Comparison of ENCODE assay signal across 8 cellular contexts in the genomic region with DNA sequence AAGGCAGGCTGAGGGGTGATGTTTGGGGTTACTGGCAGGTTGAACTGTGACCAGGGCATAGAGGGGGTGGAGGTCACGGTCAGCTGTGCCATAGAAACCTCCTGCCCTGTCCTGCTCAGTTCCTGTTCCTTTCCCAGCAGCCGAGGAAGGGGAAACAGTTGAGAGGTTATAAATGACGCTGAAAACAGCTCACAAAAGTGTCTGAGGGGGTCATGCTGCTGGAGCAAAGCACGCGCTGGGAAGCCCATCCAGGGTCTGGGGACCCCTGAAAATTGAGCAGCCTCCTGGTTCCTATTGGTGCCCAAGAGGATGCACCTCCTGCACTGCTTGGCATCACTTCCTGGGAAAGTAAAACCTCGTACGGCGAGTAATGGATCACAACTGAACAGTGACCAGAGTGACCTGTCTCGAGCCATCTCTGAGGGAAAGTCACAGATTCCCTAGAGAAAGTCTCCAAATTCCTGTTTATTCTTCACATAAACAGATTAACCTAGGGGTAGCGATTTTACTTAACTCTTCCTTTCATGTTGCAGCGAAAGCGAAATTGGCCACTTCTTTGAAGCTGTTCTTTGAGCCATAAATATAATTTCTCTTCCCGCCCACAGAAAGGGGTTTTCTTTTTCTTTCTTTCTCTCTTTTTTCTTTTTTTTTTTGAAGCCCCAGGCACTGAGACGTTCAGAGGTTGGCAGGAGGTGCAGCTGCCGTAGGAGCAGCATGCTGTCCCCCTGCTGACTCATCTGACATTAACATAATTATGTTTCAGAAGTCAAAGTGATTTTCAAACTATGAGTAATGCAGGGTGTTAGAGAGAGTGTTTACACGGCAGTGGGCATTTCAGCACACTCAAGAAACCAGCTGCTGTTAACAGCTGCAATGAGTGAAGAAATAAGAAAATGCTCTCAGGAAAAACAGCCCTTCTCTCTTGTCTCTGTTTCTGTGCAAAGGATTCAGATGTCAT. TPM values are rescaled to one million over a fixed set of nuclear protein-coding genes. Genes with fewer than 3 reads are reported as not detected.
DNase-seq lines count a peak whose midpoint lies in the region; TF ChIP-seq lines count a peak whose summit lies in the region.

No MANE protein-coding gene starts in this region.

- in situ Hi-C loops in SK-MEL-5 (cut with HindIII; ENCODE audit: low pct_unique_long_range_greater_than_20kb, low sequenced_read_pairs): no loop called here

- H3K27ac Mint-ChIP-seq in immature natural killer cell: peak overlapping the region; percentile 76 to 98 (median 90)

- H3F3A ChIP-seq in Loucy (ENCODE audit: low read depth): no peaks in the 10 kb centered on the region

- H3K4me3 ChIP-seq in GM06990 (replicated peaks; ENCODE audit: low read depth, low read length) (peak overlapping the region; percentile 48), Loucy (ENCODE audit: low read length, poor library complexity, severe bottlenecking) (peak overlapping the region; percentile 78)

- TF ChIP-seq CTCF in GM06990 (IDR thresholded peaks at IDR 0.05; ENCODE audit: insufficient read depth, low read length, poor library complexity, severe bottlenecking): no peak
- 0 out of 2 replicates have a peak, but pooled peaks have one; percentile 18 for TF ChIP-seq CTCF in Loucy (conservative IDR thresholded peaks at IDR 0.05; ENCODE audit: low read length)

- H3K36me3 ChIP-seq in GM06990 (ENCODE audit: control insufficient read depth, insufficient read depth, low read length) (no peaks in the 10 kb centered on the region), Loucy (ENCODE audit: insufficient read depth, low read length) (no peaks in the 10 kb centered on the region)

- peak overlapping the region; percentile 89 to 100 (median 93) for H3K4me3 Mint-ChIP-seq in immature natural killer cell

- H3K9me2 ChIP-seq in Loucy (replicated peaks; ENCODE audit: low read depth, low read length): no peaks in the 10 kb centered on the region

- peaks cover 18 to 22% of the 10 kb centered on the region in 2 donors for H3K4me1 Mint-ChIP-seq in immature natural killer cell

- peak overlapping the region; percentile 75 for H3K9ac ChIP-seq in Loucy (ENCODE audit: low read depth, low read length, poor library complexity, severe bottlenecking)

- no peaks in the 10 kb centered on the region for H3K36me3 Mint-ChIP-seq in immature natural killer cell

- H3K4me2 ChIP-seq in Loucy (ENCODE audit: low read depth, low read length, poor library complexity, severe bottlenecking): peak overlapping the region; percentile 94

- H3K4me1 ChIP-seq in Loucy (ENCODE audit: insufficient read depth, low read length, poor library complexity, severe bottlenecking): peaks cover 7% of the 10 kb centered on the region

- no peaks in the 10 kb centered on the region for H3K79me2 ChIP-seq in Loucy (ENCODE audit: insufficient read depth, low read length)

- H2AFZ ChIP-seq in Loucy (ENCODE audit: low read length): peak overlapping the region; percentile 97

- no peaks in the 10 kb centered on the region for H4K20me1 ChIP-seq in Loucy (ENCODE audit: insufficient read depth, low read length, poor library complexity, severe bottlenecking)

- peaks cover 0 to 3% (median 3%) of the 10 kb centered on the region in 3 donors for H3K27me3 Mint-ChIP-seq in immature natural killer cell (ENCODE audit: low read depth in 3 of 3)

- DNase-seq in GM06990 (ENCODE audit: extremely low read depth, insufficient read length) (peak; percentile 75), H4 (ENCODE audit: low spot score) (peak; percentile 95), SK-MEL-5 (ENCODE audit: low read depth, low spot score) (peak; percentile 57), amniotic epithelial cell (ENCODE audit: low read depth) (peak; percentile 79), immature natural killer cell (peak; percentile 53 to 69 (median 59)), cerebellar nuclear complex (lab: John Stamatoyannopoulos, UW) (no peak)
- DNase-seq in stimulated activated CD4-positive, alpha-beta T cell treated with anti-CD3 and anti-CD28 coated beads, Interleukin-12 subunit alpha, Interleukin-12 subunit beta, amount 100 ng/mL, for 24 hours (ENCODE audit: low read depth in 2 of 2): peak; percentile 33 to 40

- H3K27me3 ChIP-seq in GM06990 (replicated peaks; ENCODE audit: control insufficient read depth, insufficient read depth, low read length): no peaks in the 10 kb centered on the region
- no peaks in the 10 kb centered on the region for H3K27me3 ChIP-seq in Loucy (ENCODE audit: insufficient read depth, low read length, poor library complexity, severe bottlenecking)

- no peaks in the 10 kb centered on the region for H3K9me3 ChIP-seq in Loucy (ENCODE audit: insufficient read depth, low read depth, low read length)

- H3K9me3 Mint-ChIP-seq in immature natural killer cell: peaks cover 0 to 4% (median 0%) of the 10 kb centered on the region in 6 donors

RNA-seq across cellular contexts. Expression of a gene that starts 41.8 kb away (rescaled TPM):
- 9.1 and 13.3 TPM in 2 replicates for total RNA-seq in H4 (2014; rRNA removed; shearing (Covaris generic))
- total RNA-seq in SK-MEL-5 (2014; rRNA removed; shearing (Covaris generic)): 10.5 and 11.9 TPM in 2 replicates
- polyA plus RNA-seq in SK-MEL-5 (2015; cell fraction: cytosol; rRNA removed): 16.9 and 20.2 TPM in 2 replicates
- polyA plus RNA-seq in SK-MEL-5 (2015; cell fraction: nucleus; rRNA removed): 17.3 and 29.6 TPM in 2 replicates
- polyA plus RNA-seq in immature natural killer cell: under 1 TPM in 2 of 3 donors, not detected in 1; 0.40 to 0.70 TPM

Comparison
In these comparisons a context has a peak if more than half of its experiments do, and no peak if none do; other contexts are left out.
1. DNase-seq: peak in GM06990 (single experiment), H4 (single experiment), SK-MEL-5 (single experiment), amniotic epithelial cell (single experiment), immature natural killer cell (3 of 3) and stimulated activated CD4-positive, alpha-beta T cell treated with anti-CD3 and anti-CD28 coated beads, Interleukin-12 subunit alpha, Interleukin-12 subunit beta, amount 100 ng/mL, for 24 hours (2 of 2); none in cerebellar nuclear complex (0 of 2).